Comparison of ENCODE assay signal across 5 cellular contexts in genomic region chr21:31865429-31865970, GRCh38.
"Had no signal": no experiment of that assay in that cellular context is flagged by ENCODE, and none has a peak within 500 bp of the region (broad histone marks: within the 10 kb centered on the region; RNA-seq: fewer than 3 reads in every experiment).

No MANE protein-coding gene starts in this region.

- H3K4me1 ChIP-seq: ascending aorta, colonic mucosa had no signal

- H3K9me3 ChIP-seq: ascending aorta, colonic mucosa, gastroesophageal sphincter, heart right ventricle, thyroid gland had no signal

- H3K27me3 ChIP-seq: ascending aorta, colonic mucosa, thyroid gland had no signal

- H3K4me3 ChIP-seq: ascending aorta, colonic mucosa, gastroesophageal sphincter, heart right ventricle, thyroid gland had no signal

- H3K27ac ChIP-seq: ascending aorta, colonic mucosa, gastroesophageal sphincter, heart right ventricle, thyroid gland had no signal

- H3K36me3 ChIP-seq: ascending aorta, colonic mucosa, gastroesophageal sphincter, heart right ventricle, thyroid gland had no signal
